In genomic region chr21:28991861-28992525, GRCh38 we compare ENCODE assay signal across 8 cellular contexts. TPM values are rescaled to one million over a fixed set of nuclear protein-coding genes. Genes with fewer than 3 reads are reported as not detected.
DNase-seq lines count a peak whose midpoint lies in the region; ATAC-seq and TF ChIP-seq lines count a peak whose summit lies in the region.

No MANE protein-coding gene starts in this region.

- WGBS in endodermal cell (ENCODE audit: insufficient coverage in 1 of 2, insufficient read length in 1 of 2), 2 experiments, result 0 to 15% methylated on average over 3 to 14 of the region's 14 CpGs

- POLR2A ChIA-PET in PC-9 (lab: Charles Lee; ENCODE audit: unreplicated experiment), result interaction anchor here (0.6 to 0.8 kb wide), 2 partner anchors 11 to 17 kb away, joined by 8 read pairs; no protein-coding TSS in a partner anchor

- DNase-seq in AG09309 (ENCODE audit: low read depth) (no peak), PC-9 (no peak), endodermal cell (peak; percentile 52), natural killer cell (no peak), amygdala (lab: John Stamatoyannopoulos, UW) (no peak), retina (no peak)

- intact Hi-C loops in PC-9 (cut with micrococcal nuclease; ENCODE audit: unreplicated experiment), result loop anchor here (2.0 kb wide), 1 partner anchor 33 kb away; the partner anchor contains the start of gene USP16
- intact Hi-C loops in natural killer cell (cut with micrococcal nuclease), result loop anchor here (1.0 to 2.0 kb wide), 2 partner anchors 32 to 81 kb away; partner anchors contain the start of genes CCT8 and USP16

- H3F3A ChIP-seq in PC-9 (ENCODE audit: insufficient read depth, low read depth), result peaks cover 8% of the 10 kb centered on the region

- H3K36me3 Mint-ChIP-seq in endodermal cell (ENCODE audit: low read depth), result peaks cover 4% of the 10 kb centered on the region
- no peaks in the 10 kb centered on the region for H3K36me3 Mint-ChIP-seq in natural killer cell

- TSS peak; percentile 42 for BruUV-seq in PC-9 (replicated peaks; lab: Mats Ljungman, UMichigan)

- H3K4me1 ChIP-seq in PC-9 (replicated peaks; ENCODE audit: insufficient read depth) (peaks cover 17% of the 10 kb centered on the region), endodermal cell (ENCODE audit: control insufficient read depth, insufficient read depth, low read length) (peaks cover 4% of the 10 kb centered on the region)

- TF ChIP-seq CTCF in AG09309 (IDR thresholded peaks at IDR 0.05; ENCODE audit: control insufficient read depth, insufficient read depth, low read depth, low read length, missing control alignments) (no peak), PC-9 (conservative IDR thresholded peaks at IDR 0.05) (no peak), endodermal cell (conservative IDR thresholded peaks at IDR 0.05) (no peak), natural killer cell (IDR thresholded peaks at IDR 0.05) (no peak)

- H3K4me1 Mint-ChIP-seq in endodermal cell (peaks cover 5% of the 10 kb centered on the region), natural killer cell (peaks cover 29 to 36% of the 10 kb centered on the region in 2 donors)

- H3K4me3 ChIP-seq in AG09309 (ENCODE audit: control insufficient read depth, low read depth, low read length) (peak overlapping the region; percentile 98), PC-9 (peak overlapping the region; percentile 83), endodermal cell (ENCODE audit: low read length) (peak overlapping the region; percentile 96)

- no peaks in the 10 kb centered on the region for H4K20me1 ChIP-seq in PC-9 (ENCODE audit: insufficient read depth)

- H3K9me3 ChIP-seq in PC-9 (ENCODE audit: insufficient read depth, low read depth) (no peaks in the 10 kb centered on the region), endodermal cell (ENCODE audit: control insufficient read depth, low read length) (no peaks in the 10 kb centered on the region)

- peaks cover 4% of the 10 kb centered on the region for H3K27me3 Mint-ChIP-seq in endodermal cell (ENCODE audit: insufficient read depth)
- no peaks in the 10 kb centered on the region for H3K27me3 Mint-ChIP-seq in natural killer cell (ENCODE audit: low read depth in 2 of 2)

- H3K79me2 ChIP-seq in PC-9 (ENCODE audit: low read depth), result peaks cover 45% of the 10 kb centered on the region

- H3K27ac Mint-ChIP-seq in endodermal cell, result peak overlapping the region; percentile 99
- peak overlapping the region; percentile 95 to 98 for H3K27ac Mint-ChIP-seq in natural killer cell

- CTCF ChIA-PET in PC-9 (lab: Charles Lee), result no interaction called here

- no peaks in the 10 kb centered on the region for H3K36me3 ChIP-seq in PC-9 (ENCODE audit: low read depth)
- no peaks in the 10 kb centered on the region for H3K36me3 ChIP-seq in endodermal cell (ENCODE audit: control insufficient read depth, insufficient read depth, low read length)

- H3K9ac ChIP-seq in endodermal cell (ENCODE audit: extremely low read depth, low read length, poor library complexity, severe bottlenecking), result peak overlapping the region; percentile 71

- no peaks in the 10 kb centered on the region for H3K9me2 ChIP-seq in PC-9 (ENCODE audit: insufficient read depth)

- H3K4me2 ChIP-seq in PC-9, result peak overlapping the region; percentile 85

- ATAC-seq in GM21528 (IDR thresholded peaks at IDR 0.05; ENCODE audit: low FRiP score, unreplicated experiment) (peak; percentile 9), natural killer cell (no peak), GM21390 (IDR thresholded peaks at IDR 0.05; ENCODE audit: unreplicated experiment) (no peak)

- H3K27ac ChIP-seq in PC-9, result peak overlapping the region; percentile 97
- H3K27ac ChIP-seq in endodermal cell (ENCODE audit: low read depth, low read length), result peak overlapping the region; percentile 42

- H3K9me3 Mint-ChIP-seq in endodermal cell (no peaks in the 10 kb centered on the region), natural killer cell (no peaks in the 10 kb centered on the region)

- H2AFZ ChIP-seq in PC-9, result peak overlapping the region; percentile 82

- H3K4me3 Mint-ChIP-seq in endodermal cell (peak overlapping the region; percentile 96), natural killer cell (peak overlapping the region; percentile 99)

- H3K27me3 ChIP-seq in PC-9 (ENCODE audit: insufficient read depth, low read depth) (no peaks in the 10 kb centered on the region), endodermal cell (ENCODE audit: control insufficient read depth, insufficient read depth, low read length, poor library complexity, severe bottlenecking) (no peaks in the 10 kb centered on the region)

RNA-seq across cellular contexts. Expression of gene LTN1, which starts 0.7 kb away (rescaled TPM):
- total RNA-seq in PC-9 (2021) (14.9 and 18.7 TPM in 2 replicates), endodermal cell (10 to 100 TPM; 19.8 to 21.8 TPM), natural killer cell (10 to 100 TPM; 33.7 to 43.1 (median 35.0) TPM)
- 21.6 TPM for polyA plus RNA-seq in endodermal cell (2013, experiment 1 of 2)
- polyA plus RNA-seq in endodermal cell (2013, experiment 2 of 2), result 20.5 TPM

RNA-seq across cellular contexts. Expression of gene RWDD2B, which starts 27.2 kb away (rescaled TPM):
- 12.4 and 18.7 TPM in 2 replicates for total RNA-seq in PC-9 (2021)
- total RNA-seq in endodermal cell, result 1 to 10 TPM in 1 of 2 donors, not detected in 1; 6.5 TPM
- polyA plus RNA-seq in endodermal cell (2013, experiment 1 of 2), result 11.1 TPM
- polyA plus RNA-seq in endodermal cell (2013, experiment 2 of 2), result 11.3 TPM
- total RNA-seq in natural killer cell, result 1 to 10 TPM; 5.2 to 8.6 (median 5.9) TPM

RNA-seq across cellular contexts. Expression of gene USP16, which starts 32.5 kb away (rescaled TPM):
- 18.6 and 24.6 TPM in 2 replicates for total RNA-seq in PC-9 (2021)
- 10 to 100 TPM; 19.9 to 22.0 TPM for total RNA-seq in endodermal cell
- 22.4 TPM for polyA plus RNA-seq in endodermal cell (2013, experiment 1 of 2)
- polyA plus RNA-seq in endodermal cell (2013, experiment 2 of 2), result 23.0 TPM
- total RNA-seq in natural killer cell, result 10 to 100 TPM; 67.9 to 76.9 (median 75.7) TPM
